ENCODE assay signal across 1 cellular context in the genomic region with DNA sequence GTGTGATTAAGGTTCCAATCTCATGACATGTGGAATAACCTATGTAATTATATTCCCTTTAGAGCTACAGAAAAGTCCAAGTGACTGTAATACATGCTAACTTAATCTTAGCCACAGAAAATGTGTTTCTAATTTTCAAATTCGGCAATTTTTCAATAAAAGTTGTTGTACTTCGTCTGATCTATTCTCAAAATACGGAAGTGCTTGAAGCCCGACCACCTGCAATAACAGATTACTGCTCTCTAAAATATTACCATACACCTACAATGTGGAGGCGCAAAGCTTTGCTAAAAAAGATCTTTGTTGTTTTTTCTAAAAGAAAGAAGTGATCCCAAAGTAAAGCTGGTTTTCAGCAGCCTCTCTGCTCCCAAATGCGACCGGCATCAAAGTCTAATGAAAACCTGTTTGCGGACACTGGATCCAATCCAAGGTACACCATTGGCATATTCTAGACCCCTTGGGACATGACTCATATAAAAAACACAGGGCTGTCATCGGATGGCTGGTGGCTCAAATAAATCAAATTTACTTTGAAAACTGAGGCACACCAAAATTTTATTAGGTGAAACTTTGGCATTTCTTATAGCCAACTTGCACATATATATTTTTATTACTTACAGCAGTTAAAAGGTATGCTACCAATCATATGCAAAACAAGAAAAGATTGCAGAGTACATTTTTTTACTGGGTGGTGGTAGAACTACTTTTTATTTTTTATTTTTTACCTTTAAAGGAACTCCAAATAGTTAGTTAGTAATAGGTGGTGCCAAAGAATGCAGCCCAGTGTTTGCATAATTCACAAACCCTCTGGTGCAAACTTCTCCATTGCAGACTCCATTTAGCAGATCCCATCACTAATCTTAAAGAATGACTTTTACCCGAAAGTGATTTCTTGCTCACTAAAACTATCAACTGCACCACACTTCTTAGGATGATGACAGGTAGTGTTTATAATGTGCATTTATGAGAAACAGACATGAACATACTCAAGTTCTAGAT.
TF ChIP-seq lines count a peak whose summit lies in the region.

No MANE protein-coding gene starts in this region.

TF ChIP-seq in HEK293, 187 proteins besides CTCF, POLR2A, EP300 and RAD21 (continued from another document and continues in another):
- TF ChIP-seq, protein P1, sequence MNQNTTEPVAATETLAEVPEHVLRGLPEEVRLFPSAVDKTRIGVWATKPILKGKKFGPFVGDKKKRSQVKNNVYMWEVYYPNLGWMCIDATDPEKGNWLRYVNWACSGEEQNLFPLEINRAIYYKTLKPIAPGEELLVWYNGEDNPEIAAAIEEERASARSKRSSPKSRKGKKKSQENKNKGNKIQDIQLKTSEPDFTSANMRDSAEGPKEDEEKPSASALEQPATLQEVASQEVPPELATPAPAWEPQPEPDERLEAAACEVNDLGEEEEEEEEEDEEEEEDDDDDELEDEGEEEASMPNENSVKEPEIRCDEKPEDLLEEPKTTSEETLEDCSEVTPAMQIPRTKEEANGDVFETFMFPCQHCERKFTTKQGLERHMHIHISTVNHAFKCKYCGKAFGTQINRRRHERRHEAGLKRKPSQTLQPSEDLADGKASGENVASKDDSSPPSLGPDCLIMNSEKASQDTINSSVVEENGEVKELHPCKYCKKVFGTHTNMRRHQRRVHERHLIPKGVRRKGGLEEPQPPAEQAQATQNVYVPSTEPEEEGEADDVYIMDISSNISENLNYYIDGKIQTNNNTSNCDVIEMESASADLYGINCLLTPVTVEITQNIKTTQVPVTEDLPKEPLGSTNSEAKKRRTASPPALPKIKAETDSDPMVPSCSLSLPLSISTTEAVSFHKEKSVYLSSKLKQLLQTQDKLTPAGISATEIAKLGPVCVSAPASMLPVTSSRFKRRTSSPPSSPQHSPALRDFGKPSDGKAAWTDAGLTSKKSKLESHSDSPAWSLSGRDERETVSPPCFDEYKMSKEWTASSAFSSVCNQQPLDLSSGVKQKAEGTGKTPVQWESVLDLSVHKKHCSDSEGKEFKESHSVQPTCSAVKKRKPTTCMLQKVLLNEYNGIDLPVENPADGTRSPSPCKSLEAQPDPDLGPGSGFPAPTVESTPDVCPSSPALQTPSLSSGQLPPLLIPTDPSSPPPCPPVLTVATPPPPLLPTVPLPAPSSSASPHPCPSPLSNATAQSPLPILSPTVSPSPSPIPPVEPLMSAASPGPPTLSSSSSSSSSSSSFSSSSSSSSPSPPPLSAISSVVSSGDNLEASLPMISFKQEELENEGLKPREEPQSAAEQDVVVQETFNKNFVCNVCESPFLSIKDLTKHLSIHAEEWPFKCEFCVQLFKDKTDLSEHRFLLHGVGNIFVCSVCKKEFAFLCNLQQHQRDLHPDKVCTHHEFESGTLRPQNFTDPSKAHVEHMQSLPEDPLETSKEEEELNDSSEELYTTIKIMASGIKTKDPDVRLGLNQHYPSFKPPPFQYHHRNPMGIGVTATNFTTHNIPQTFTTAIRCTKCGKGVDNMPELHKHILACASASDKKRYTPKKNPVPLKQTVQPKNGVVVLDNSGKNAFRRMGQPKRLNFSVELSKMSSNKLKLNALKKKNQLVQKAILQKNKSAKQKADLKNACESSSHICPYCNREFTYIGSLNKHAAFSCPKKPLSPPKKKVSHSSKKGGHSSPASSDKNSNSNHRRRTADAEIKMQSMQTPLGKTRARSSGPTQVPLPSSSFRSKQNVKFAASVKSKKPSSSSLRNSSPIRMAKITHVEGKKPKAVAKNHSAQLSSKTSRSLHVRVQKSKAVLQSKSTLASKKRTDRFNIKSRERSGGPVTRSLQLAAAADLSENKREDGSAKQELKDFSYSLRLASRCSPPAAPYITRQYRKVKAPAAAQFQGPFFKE (tag by site-specific recombination; IDR thresholded peaks at IDR 0.05; ENCODE audit: borderline replicate concordance) = no peak
- TF ChIP-seq ZNF311 (tag by site-specific recombination; IDR thresholded peaks at IDR 0.05; ENCODE audit: borderline replicate concordance) (no peak), ZBTB20 (tag by site-specific recombination; IDR thresholded peaks at IDR 0.05) (peak; percentile 28; the same call in 1 of the 2 replicates), TRIM28 (IDR thresholded peaks at IDR 0.05; ENCODE audit: borderline replicate concordance, low read length) (peak; percentile 85; the same call in 1 of the 2 replicates), OVOL3 (tag by site-specific recombination; IDR thresholded peaks at IDR 0.05) (peak; percentile 69), KLF9 (tag by site-specific recombination; IDR thresholded peaks at IDR 0.05; ENCODE audit: low read depth) (no peak), ZNF2 (tag by site-specific recombination; IDR thresholded peaks at IDR 0.05) (peak; percentile 58; the same call in 1 of the 2 replicates), ZNF521 (tag by site-specific recombination; IDR thresholded peaks at IDR 0.05) (no peak), ZNF707 (tag by site-specific recombination; IDR thresholded peaks at IDR 0.05) (no peak), SP7 (tag by site-specific recombination; IDR thresholded peaks at IDR 0.05) (peak; percentile 90), ZNF274 (IDR thresholded peaks at IDR 0.05; ENCODE audit: low read length) (no peak), ZNF274 (tag by site-specific recombination; IDR thresholded peaks at IDR 0.05; ENCODE audit: borderline replicate concordance) (no peak), ZNF140 (tag by site-specific recombination; IDR thresholded peaks at IDR 0.05) (no peak), ZNF112 (tag by site-specific recombination; IDR thresholded peaks at IDR 0.05) (no peak), ZNF146 (tag by site-specific recombination; IDR thresholded peaks at IDR 0.05) (no peak), REPIN1 (tag by site-specific recombination; IDR thresholded peaks at IDR 0.05; ENCODE audit: low read depth) (no peak), PRDM1 (tag by site-specific recombination; IDR thresholded peaks at IDR 0.05) (no peak), ZBTB7A (tag by site-specific recombination; IDR thresholded peaks at IDR 0.05; ENCODE audit: low read depth) (no peak), ZNF341 (tag by site-specific recombination; IDR thresholded peaks at IDR 0.05; ENCODE audit: low read depth) (no peak), RBAK (tag by site-specific recombination; IDR thresholded peaks at IDR 0.05) (no peak), ZBTB17 (tag by site-specific recombination; IDR thresholded peaks at IDR 0.05) (peak; percentile 42), ZNF248 (tag by site-specific recombination; IDR thresholded peaks at IDR 0.05) (no peak), ZNF121 (tag by site-specific recombination; IDR thresholded peaks at IDR 0.05) (no peak), ZNF677 (tag by site-specific recombination; IDR thresholded peaks at IDR 0.05) (no peak), ZNF558 (tag by site-specific recombination; IDR thresholded peaks at IDR 0.05) (0 out of 2 replicates have a peak, but pooled peaks have one; percentile 22), ZNF791 (tag by site-specific recombination; IDR thresholded peaks at IDR 0.05) (no peak), ZNF169 (tag by site-specific recombination; IDR thresholded peaks at IDR 0.05) (no peak), ZNF350 (tag by site-specific recombination; IDR thresholded peaks at IDR 0.05) (no peak), ZNF48 (tag by site-specific recombination; IDR thresholded peaks at IDR 0.05) (no peak), ZNF16 (tag by site-specific recombination; IDR thresholded peaks at IDR 0.05; ENCODE audit: low read depth) (no peak), ZNF292 (tag by site-specific recombination; IDR thresholded peaks at IDR 0.05; ENCODE audit: borderline replicate concordance, low read depth) (no peak), BCL11A (tag by site-specific recombination; IDR thresholded peaks at IDR 0.05; ENCODE audit: low read depth) (peak; percentile 90), ZNF830 (tag by site-specific recombination; IDR thresholded peaks at IDR 0.05; ENCODE audit: low read depth) (no peak), ZNF777 (tag by site-specific recombination; IDR thresholded peaks at IDR 0.05; ENCODE audit: borderline replicate concordance) (no peak)
- TF ChIP-seq, protein P2, sequence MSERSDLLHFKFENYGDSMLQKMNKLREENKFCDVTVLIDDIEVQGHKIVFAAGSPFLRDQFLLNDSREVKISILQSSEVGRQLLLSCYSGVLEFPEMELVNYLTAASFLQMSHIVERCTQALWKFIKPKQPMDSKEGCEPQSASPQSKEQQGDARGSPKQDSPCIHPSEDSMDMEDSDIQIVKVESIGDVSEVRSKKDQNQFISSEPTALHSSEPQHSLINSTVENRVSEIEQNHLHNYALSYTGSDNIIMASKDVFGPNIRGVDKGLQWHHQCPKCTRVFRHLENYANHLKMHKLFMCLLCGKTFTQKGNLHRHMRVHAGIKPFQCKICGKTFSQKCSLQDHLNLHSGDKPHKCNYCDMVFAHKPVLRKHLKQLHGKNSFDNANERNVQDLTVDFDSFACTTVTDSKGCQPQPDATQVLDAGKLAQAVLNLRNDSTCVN (tag by site-specific recombination; optimal IDR thresholded peaks at IDR 0.05) = no peak
- TF ChIP-seq, protein P3, sequence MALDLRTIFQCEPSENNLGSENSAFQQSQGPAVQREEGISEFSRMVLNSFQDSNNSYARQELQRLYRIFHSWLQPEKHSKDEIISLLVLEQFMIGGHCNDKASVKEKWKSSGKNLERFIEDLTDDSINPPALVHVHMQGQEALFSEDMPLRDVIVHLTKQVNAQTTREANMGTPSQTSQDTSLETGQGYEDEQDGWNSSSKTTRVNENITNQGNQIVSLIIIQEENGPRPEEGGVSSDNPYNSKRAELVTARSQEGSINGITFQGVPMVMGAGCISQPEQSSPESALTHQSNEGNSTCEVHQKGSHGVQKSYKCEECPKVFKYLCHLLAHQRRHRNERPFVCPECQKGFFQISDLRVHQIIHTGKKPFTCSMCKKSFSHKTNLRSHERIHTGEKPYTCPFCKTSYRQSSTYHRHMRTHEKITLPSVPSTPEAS (tag by site-specific recombination; IDR thresholded peaks at IDR 0.05) = peak; percentile 34; the same call in 1 of the 2 replicates
- TF ChIP-seq, protein P4, sequence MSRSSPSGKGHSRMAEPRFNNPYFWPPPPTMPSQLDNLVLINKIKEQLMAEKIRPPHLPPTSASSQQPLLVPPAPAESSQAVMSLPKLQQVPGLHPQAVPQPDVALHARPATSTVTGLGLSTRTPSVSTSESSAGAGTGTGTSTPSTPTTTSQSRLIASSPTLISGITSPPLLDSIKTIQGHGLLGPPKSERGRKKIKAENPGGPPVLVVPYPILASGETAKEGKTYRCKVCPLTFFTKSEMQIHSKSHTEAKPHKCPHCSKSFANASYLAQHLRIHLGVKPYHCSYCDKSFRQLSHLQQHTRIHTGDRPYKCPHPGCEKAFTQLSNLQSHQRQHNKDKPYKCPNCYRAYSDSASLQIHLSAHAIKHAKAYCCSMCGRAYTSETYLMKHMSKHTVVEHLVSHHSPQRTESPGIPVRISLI (tag by site-specific recombination; IDR thresholded peaks at IDR 0.05) = peak; percentile 90
- TF ChIP-seq, protein P5, sequence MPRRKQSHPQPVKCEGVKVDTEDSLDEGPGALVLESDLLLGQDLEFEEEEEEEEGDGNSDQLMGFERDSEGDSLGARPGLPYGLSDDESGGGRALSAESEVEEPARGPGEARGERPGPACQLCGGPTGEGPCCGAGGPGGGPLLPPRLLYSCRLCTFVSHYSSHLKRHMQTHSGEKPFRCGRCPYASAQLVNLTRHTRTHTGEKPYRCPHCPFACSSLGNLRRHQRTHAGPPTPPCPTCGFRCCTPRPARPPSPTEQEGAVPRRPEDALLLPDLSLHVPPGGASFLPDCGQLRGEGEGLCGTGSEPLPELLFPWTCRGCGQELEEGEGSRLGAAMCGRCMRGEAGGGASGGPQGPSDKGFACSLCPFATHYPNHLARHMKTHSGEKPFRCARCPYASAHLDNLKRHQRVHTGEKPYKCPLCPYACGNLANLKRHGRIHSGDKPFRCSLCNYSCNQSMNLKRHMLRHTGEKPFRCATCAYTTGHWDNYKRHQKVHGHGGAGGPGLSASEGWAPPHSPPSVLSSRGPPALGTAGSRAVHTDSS (tag by site-specific recombination; IDR thresholded peaks at IDR 0.05) = peak; percentile 17; the same call in 1 of the 2 replicates
- TF ChIP-seq, protein P6, sequence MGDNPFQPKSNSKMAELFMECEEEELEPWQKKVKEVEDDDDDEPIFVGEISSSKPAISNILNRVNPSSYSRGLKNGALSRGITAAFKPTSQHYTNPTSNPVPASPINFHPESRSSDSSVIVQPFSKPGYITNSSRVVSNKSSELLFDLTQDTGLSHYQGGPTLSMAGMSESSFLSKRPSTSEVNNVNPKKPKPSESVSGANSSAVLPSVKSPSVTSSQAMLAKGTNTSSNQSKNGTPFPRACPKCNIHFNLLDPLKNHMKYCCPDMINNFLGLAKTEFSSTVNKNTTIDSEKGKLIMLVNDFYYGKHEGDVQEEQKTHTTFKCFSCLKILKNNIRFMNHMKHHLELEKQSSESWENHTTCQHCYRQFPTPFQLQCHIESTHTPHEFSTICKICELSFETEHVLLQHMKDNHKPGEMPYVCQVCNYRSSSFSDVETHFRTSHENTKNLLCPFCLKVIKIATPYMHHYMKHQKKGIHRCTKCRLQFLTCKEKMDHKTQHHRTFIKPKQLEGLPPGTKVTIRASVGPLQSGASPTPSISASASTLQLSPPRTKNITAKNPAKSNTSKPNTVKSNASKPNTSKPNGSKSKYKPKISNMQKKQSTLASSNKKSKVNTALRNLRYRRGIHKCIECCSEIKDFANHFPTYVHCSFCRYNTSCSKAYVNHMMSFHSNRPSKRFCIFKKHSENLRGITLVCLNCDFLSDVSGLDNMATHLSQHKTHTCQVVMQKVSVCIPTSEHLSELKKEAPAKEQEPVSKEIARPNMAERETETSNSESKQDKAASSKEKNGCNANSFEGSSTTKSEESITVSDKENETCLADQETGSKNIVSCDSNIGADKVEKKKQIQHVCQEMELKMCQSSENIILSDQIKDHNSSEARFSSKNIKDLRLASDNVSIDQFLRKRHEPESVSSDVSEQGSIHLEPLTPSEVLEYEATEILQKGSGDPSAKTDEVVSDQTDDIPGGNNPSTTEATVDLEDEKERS (tag by site-specific recombination; IDR thresholded peaks at IDR 0.05) = no peak
- TF ChIP-seq, protein P7, sequence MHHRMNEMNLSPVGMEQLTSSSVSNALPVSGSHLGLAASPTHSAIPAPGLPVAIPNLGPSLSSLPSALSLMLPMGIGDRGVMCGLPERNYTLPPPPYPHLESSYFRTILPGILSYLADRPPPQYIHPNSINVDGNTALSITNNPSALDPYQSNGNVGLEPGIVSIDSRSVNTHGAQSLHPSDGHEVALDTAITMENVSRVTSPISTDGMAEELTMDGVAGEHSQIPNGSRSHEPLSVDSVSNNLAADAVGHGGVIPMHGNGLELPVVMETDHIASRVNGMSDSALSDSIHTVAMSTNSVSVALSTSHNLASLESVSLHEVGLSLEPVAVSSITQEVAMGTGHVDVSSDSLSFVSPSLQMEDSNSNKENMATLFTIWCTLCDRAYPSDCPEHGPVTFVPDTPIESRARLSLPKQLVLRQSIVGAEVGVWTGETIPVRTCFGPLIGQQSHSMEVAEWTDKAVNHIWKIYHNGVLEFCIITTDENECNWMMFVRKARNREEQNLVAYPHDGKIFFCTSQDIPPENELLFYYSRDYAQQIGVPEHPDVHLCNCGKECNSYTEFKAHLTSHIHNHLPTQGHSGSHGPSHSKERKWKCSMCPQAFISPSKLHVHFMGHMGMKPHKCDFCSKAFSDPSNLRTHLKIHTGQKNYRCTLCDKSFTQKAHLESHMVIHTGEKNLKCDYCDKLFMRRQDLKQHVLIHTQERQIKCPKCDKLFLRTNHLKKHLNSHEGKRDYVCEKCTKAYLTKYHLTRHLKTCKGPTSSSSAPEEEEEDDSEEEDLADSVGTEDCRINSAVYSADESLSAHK (tag by site-specific recombination; IDR thresholded peaks at IDR 0.05) = peak; percentile 95
- TF ChIP-seq, protein P8, sequence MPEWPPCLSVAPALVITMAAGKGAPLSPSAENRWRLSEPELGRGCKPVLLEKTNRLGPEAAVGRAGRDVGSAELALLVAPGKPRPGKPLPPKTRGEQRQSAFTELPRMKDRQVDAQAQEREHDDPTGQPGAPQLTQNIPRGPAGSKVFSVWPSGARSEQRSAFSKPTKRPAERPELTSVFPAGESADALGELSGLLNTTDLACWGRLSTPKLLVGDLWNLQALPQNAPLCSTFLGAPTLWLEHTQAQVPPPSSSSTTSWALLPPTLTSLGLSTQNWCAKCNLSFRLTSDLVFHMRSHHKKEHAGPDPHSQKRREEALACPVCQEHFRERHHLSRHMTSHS (tag by site-specific recombination; IDR thresholded peaks at IDR 0.05) = no peak
